In the genomic region with DNA sequence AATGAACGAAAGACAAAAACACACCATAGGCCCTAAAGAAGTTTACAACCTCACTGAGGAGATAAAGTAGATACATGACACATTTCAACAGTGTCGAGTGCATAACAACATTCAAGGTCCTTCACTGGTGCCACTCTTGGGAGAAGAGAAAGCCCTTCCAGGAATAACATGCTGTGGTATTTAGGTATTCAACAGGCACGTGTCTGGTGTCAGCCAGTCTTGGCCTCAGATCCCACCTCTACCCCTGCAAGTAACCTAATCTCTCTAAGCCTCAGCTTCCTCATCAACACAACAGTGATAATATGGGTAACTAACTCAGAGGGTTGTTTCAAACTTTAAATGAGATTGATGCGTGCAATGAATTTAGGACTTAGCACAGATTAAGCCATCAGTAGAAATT, we compare ENCODE assay signal across 23 cellular contexts.
"Had no signal": no experiment of that assay in that cellular context is flagged by ENCODE, and none has a peak within 500 bp of the region (broad histone marks: within the 10 kb centered on the region; RNA-seq: fewer than 3 reads in every experiment).

No MANE protein-coding gene starts in this region.

- H3K4me3 ChIP-seq: coronary artery, dorsolateral prefrontal cortex, gastrocnemius medialis, hepatocyte, lower lobe of right lung, skin epidermis, upper lobe of left lung had no signal

- H3K27me3 ChIP-seq: dorsolateral prefrontal cortex, gastrocnemius medialis, hepatocyte, upper lobe of left lung had no signal

- H2AFZ ChIP-seq: hepatocyte had no signal

- H3K36me3 ChIP-seq: gastrocnemius medialis, lower lobe of right lung, upper lobe of left lung had no signal

- H3K4me1 ChIP-seq: gastrocnemius medialis, lower lobe of right lung, upper lobe of left lung had no signal

- H3K79me2 ChIP-seq: hepatocyte had no signal

- H3K27ac ChIP-seq: coronary artery, dorsolateral prefrontal cortex, gastrocnemius medialis, hepatocyte, lower lobe of right lung, skin epidermis, upper lobe of left lung had no signal

- H3K9me3 ChIP-seq: gastrocnemius medialis, lower lobe of right lung, upper lobe of left lung had no signal

- H3K4me2 ChIP-seq: hepatocyte had no signal

- DNase-seq: activated B cell treated with CpG ODN at 0.5 μM for 24 hours; activated naive CD4-positive, alpha-beta T cell; activated T-cell treated with anti-CD3 and anti-CD28 coated beads for 4 hours; activated T-cell treated with anti-CD3 and anti-CD28 coated beads, Interleukin-2, amount 50 U/mL, for 72 hours; aorta; dorsolateral prefrontal cortex; effector memory CD4-positive, alpha-beta T cell; erythroblast; gastrocnemius medialis; immature natural killer cell; kidney glomerular epithelial cell; lower lobe of right lung; mesenchymal stem cell; retina; stimulated activated CD4-positive, alpha-beta T cell treated with anti-CD3 and anti-CD28 coated beads, Interleukin-4, amount 100 ng/mL, for 24 hours; stimulated activated naive CD8-positive, alpha-beta T cell treated with anti-CD3 and anti-CD28 coated beads, Interleukin-15, amount 100 ng/mL, for 72 hours; substantia nigra; T-helper 17 cell; T1000; upper lobe of left lung had no signal
